ENCODE assay signal across 8 cellular contexts in the genomic region with DNA sequence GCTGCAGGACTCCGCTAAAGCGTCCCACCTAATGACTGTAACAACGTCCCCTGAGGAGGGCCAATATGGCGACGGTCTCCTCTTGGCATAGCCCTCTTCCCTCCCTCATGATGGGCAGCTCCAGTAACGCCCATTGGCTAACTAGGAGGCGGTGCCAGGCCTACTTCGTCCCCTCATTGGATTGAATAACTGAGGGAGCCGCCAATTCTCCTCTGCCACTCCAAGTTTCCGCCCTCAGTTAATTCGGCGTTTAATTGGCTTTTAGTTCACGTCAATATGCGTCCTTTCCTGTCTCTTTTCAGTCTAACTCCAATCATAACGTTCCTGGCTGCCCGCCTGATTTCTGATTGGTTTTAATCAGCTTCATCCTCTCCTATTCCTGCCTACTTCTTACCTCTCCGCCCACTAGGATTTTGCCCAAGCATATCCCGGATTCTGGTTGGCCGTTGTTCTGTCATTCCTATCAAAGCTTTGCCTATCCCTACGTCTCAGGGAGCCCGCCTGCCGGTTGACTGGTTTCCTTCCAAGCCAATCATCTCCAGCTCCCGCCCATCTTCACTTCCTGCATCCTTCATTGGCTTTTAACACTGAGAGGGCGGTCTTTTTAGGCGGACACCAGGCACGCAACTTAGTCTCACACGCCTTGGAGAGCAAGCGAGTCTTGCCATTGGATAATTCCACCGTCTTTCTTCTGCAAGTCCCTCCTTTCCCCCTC. TPM values are rescaled to one million over a fixed set of nuclear protein-coding genes. Genes with fewer than 3 reads are reported as not detected.
DNase-seq lines count a peak whose midpoint lies in the region; ATAC-seq and TF ChIP-seq lines count a peak whose summit lies in the region.

No MANE protein-coding gene starts in this region.

- TF ChIP-seq CTCF in CD14-positive monocyte (IDR thresholded peaks at IDR 0.05), result no peak
- no peak for TF ChIP-seq CTCF in left lung (IDR thresholded peaks at IDR 0.05)

- ATAC-seq in GM19351 (IDR thresholded peaks at IDR 0.05; ENCODE audit: unreplicated experiment) (peak; percentile 67), HG03469 (IDR thresholded peaks at IDR 0.05; ENCODE audit: unreplicated experiment) (peak; percentile 54), left lung (peak; percentile 83)

- peak; percentile 100 for DNase-seq in CD14-positive monocyte (ENCODE audit: low spot score)
- DNase-seq in NCI-H526 (lab: John Stamatoyannopoulos, UW), result peak; percentile 100
- DNase-seq in activated CD4-positive, alpha-beta T cell treated with anti-CD3 and anti-CD28 coated beads, Interleukin-2, amount 10 ng/mL, durations not matched to agents 24 days and 14 days, result peak; percentile 100
- peak; percentile 100 for DNase-seq in dermis microvascular lymphatic vessel endothelial cell (ENCODE audit: low read depth in 2 of 2)
- peak; percentile 91 to 99 for DNase-seq in left lung
- DNase-seq in stimulated activated CD4-positive, alpha-beta T cell treated with anti-CD3 and anti-CD28 coated beads, Interleukin-2, amount 100 ng/mL, for 4 hours (ENCODE audit: low read depth), result peak; percentile 99

- peak overlapping the region; percentile 97 to 98 for H3K27ac ChIP-seq in left lung

- no peaks in the 10 kb centered on the region for H3K9me3 ChIP-seq in left lung

- no peaks in the 10 kb centered on the region for H3K9me3 Mint-ChIP-seq in CD14-positive monocyte
- H3K9me3 Mint-ChIP-seq in activated CD4-positive, alpha-beta T cell treated with anti-CD3 and anti-CD28 coated beads, Interleukin-2, amount 10 ng/mL, durations not matched to agents 24 days and 14 days, result no peaks in the 10 kb centered on the region

- H3K36me3 ChIP-seq in left lung, result peaks cover 0 to 28% of the 10 kb centered on the region in 2 donors

- intact Hi-C loops in CD14-positive monocyte (cut with micrococcal nuclease), result loop anchor here (1.0 to 5.0 kb wide), 4 partner anchors 27 to 121 kb away; partner anchors contain the start of genes AMHR2 (in 2 of the 2) and PCBP2 (in 1 of the 2)
- intact Hi-C loops in activated CD4-positive, alpha-beta T cell treated with anti-CD3 and anti-CD28 coated beads, Interleukin-2, amount 10 ng/mL, durations not matched to agents 24 days and 14 days (cut with micrococcal nuclease), result loop anchor here (1.0 to 2.0 kb wide), 7 partner anchors 42 to 247 kb away; partner anchors contain the start of genes AAAS, ATF7, CSAD and PRR13
- intact Hi-C loops in left lung (cut with DNase I), result no loop called here

- H3K4me1 Mint-ChIP-seq in CD14-positive monocyte, result peaks cover 35% of the 10 kb centered on the region
- H3K4me1 Mint-ChIP-seq in activated CD4-positive, alpha-beta T cell treated with anti-CD3 and anti-CD28 coated beads, Interleukin-2, amount 10 ng/mL, durations not matched to agents 24 days and 14 days, result peaks cover 34% of the 10 kb centered on the region

- peaks cover 41 to 46% of the 10 kb centered on the region in 2 donors for H3K4me1 ChIP-seq in left lung

- H3K27ac Mint-ChIP-seq in CD14-positive monocyte, result no peak overlapping the region
- no peak overlapping the region for H3K27ac Mint-ChIP-seq in activated CD4-positive, alpha-beta T cell treated with anti-CD3 and anti-CD28 coated beads, Interleukin-2, amount 10 ng/mL, durations not matched to agents 24 days and 14 days

- peak overlapping the region; percentile 40 to 59 for H3K4me3 ChIP-seq in left lung

- no peaks in the 10 kb centered on the region for H3K27me3 ChIP-seq in left lung

- H3K36me3 Mint-ChIP-seq in CD14-positive monocyte, result peaks cover 26 to 27% of the 10 kb centered on the region in 2 donors
- H3K36me3 Mint-ChIP-seq in activated CD4-positive, alpha-beta T cell treated with anti-CD3 and anti-CD28 coated beads, Interleukin-2, amount 10 ng/mL, durations not matched to agents 24 days and 14 days (ENCODE audit: low read depth), result peaks cover 31% of the 10 kb centered on the region

- H3K4me3 Mint-ChIP-seq in CD14-positive monocyte, result no peak overlapping the region
- no peak overlapping the region for H3K4me3 Mint-ChIP-seq in activated CD4-positive, alpha-beta T cell treated with anti-CD3 and anti-CD28 coated beads, Interleukin-2, amount 10 ng/mL, durations not matched to agents 24 days and 14 days

- H3K27me3 Mint-ChIP-seq in CD14-positive monocyte (ENCODE audit: low read depth in 3 of 3), result peaks cover 0 to 2% (median 1%) of the 10 kb centered on the region in 3 donors
- no peaks in the 10 kb centered on the region for H3K27me3 Mint-ChIP-seq in activated CD4-positive, alpha-beta T cell treated with anti-CD3 and anti-CD28 coated beads, Interleukin-2, amount 10 ng/mL, durations not matched to agents 24 days and 14 days

RNA-seq across cellular contexts. Expression of gene SP1, which starts 0.4 kb away (rescaled TPM):
- polyA plus RNA-seq in CD14-positive monocyte, result 10 to 100 TPM; 15.1 to 22.7 TPM
- total RNA-seq in activated CD4-positive, alpha-beta T cell treated with anti-CD3 and anti-CD28 coated beads, Interleukin-2, amount 10 ng/mL, durations not matched to agents 24 days and 14 days, result 67.7 and 69.2 TPM in 2 replicates
- total RNA-seq in dermis microvascular lymphatic vessel endothelial cell, result 24.4 and 32.0 TPM in 2 replicates
- 10 to 100 TPM; 69.5 to 78.0 TPM for total RNA-seq in left lung

RNA-seq across cellular contexts. Expression of gene SP7, which starts 43.4 kb away (rescaled TPM):
- polyA plus RNA-seq in CD14-positive monocyte, result not detected
- not detected in 2 replicates for total RNA-seq in activated CD4-positive, alpha-beta T cell treated with anti-CD3 and anti-CD28 coated beads, Interleukin-2, amount 10 ng/mL, durations not matched to agents 24 days and 14 days
- total RNA-seq in dermis microvascular lymphatic vessel endothelial cell (not detected in 2 replicates), left lung (under 1 TPM in 1 of 2 donors, not detected in 1; 0.64 TPM)

RNA-seq across cellular contexts. Expression of gene AMHR2, which starts 44.1 kb away (rescaled TPM):
- not detected for polyA plus RNA-seq in CD14-positive monocyte
- 0.09 TPM in 1 of 2 replicates, not detected in the other for total RNA-seq in activated CD4-positive, alpha-beta T cell treated with anti-CD3 and anti-CD28 coated beads, Interleukin-2, amount 10 ng/mL, durations not matched to agents 24 days and 14 days
- not detected in 2 replicates for total RNA-seq in dermis microvascular lymphatic vessel endothelial cell
- total RNA-seq in left lung, result under 1 TPM in 1 of 2 donors, not detected in 1; 0.18 TPM

RNA-seq across cellular contexts. Expression of gene AAAS, which starts 58.1 kb away (rescaled TPM):
- polyA plus RNA-seq in CD14-positive monocyte, result 10 to 100 TPM; 25.6 to 27.2 TPM
- total RNA-seq in activated CD4-positive, alpha-beta T cell treated with anti-CD3 and anti-CD28 coated beads, Interleukin-2, amount 10 ng/mL, durations not matched to agents 24 days and 14 days, result 86.7 and 91.1 TPM in 2 replicates
- total RNA-seq in dermis microvascular lymphatic vessel endothelial cell (31.8 and 31.9 TPM in 2 replicates), left lung (10 to 100 TPM; 44.0 to 51.2 TPM)

Comparison
In these comparisons a context has a peak if more than half of its experiments do, and no peak if none do; other contexts are left out.
1. Peak in every context shown above with its lines: DNase-seq, ATAC-seq, H3K4me3 ChIP-seq and H3K27ac ChIP-seq.
2. intact Hi-C loops: an anchor here in CD14-positive monocyte (1.0 to 5.0 kb wide) and activated CD4-positive, alpha-beta T cell treated with anti-CD3 and anti-CD28 coated beads, Interleukin-2, amount 10 ng/mL, durations not matched to agents 24 days and 14 days (1.0 to 2.0 kb wide); none called in left lung.